ENCODE assay signal across 11 cellular contexts in genomic region chr1:60872690-60873089, GRCh38.
A peak's percentile ranks its signal among the peaks of the same experiment; 100 is the strongest.
DNase-seq lines count a peak whose midpoint lies in the region; TF ChIP-seq lines count a peak whose summit lies in the region.
"Had no signal": no experiment of that assay in that cellular context is flagged by ENCODE, and none has a peak within 500 bp of the region (broad histone marks: within the 10 kb centered on the region; RNA-seq: fewer than 3 reads in every experiment).

No MANE protein-coding gene starts in this region.

- DNase-seq in NCI-H748 (lab: John Stamatoyannopoulos, UW; ENCODE audit: unreplicated experiment) (peak; percentile 10), NCI-H748 treated with DMSO at 0.1 percent for 48 hours (lab: John Stamatoyannopoulos, UW) (no peak), NCI-H510A (lab: John Stamatoyannopoulos, UW) (peak; percentile 30), cardiac fibroblast (ENCODE audit: low read depth in 2 of 2) (peak; percentile 14 to 16), HuH-7.5 (ENCODE audit: low spot score) (no peak), superior temporal gyrus (ENCODE audit: extremely low spot score) (no peak), HUDEP-2 (lab: John Stamatoyannopoulos, UW; ENCODE audit: unreplicated experiment in 76 of 76) (no peak)
- DNase-seq: BE2C; CD4-positive, alpha-beta memory T cell; DMS53; GF-D8 had no signal

- no peak overlapping the region for H3K4me3 ChIP-seq in cardiac fibroblast (replicated peaks in 1 of 2; ENCODE audit: low read depth in 2 of 2, low read length in 2 of 2)

- no peak for TF ChIP-seq CTCF in cardiac fibroblast (IDR thresholded peaks at IDR 0.05; ENCODE audit: low read depth, low read length)

Comparison
In these comparisons a context has a peak if more than half of its experiments do, and no peak if none do; other contexts are left out.
1. DNase-seq: peak in NCI-H748 (single experiment), NCI-H510A (single experiment) and cardiac fibroblast (2 of 2); none in NCI-H748 treated with DMSO at 0.1 percent for 48 hours (single experiment), HuH-7.5 (single experiment), superior temporal gyrus (single experiment) and HUDEP-2 (0 of 76).